ENCODE assay signal across 15 cellular contexts in the genomic region with DNA sequence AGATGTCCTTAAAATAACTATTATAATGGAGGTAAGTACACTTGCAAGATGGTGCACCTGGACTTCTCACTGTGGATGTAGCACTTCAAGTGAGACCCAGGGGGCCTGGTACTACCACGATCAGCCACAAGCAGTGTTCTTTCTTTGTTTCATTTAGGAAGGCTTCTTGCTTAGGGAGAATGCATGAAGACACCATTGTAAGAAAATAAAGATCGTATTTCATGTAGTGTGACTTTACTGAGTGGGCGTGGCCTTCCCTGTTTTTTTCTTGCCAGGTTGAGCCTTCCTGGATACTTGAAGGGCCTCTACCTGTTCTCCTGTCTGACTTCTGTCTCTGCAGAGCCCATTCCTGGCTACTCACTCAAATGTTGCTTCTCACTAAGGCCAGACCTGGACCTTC.
"Had no signal": no experiment of that assay in that cellular context is flagged by ENCODE, and none has a peak within 500 bp of the region (broad histone marks: within the 10 kb centered on the region; RNA-seq: fewer than 3 reads in every experiment).

No MANE protein-coding gene starts in this region.

- H3K36me3 ChIP-seq: cardiac muscle cell, heart left ventricle had no signal

- H3K4me3 ChIP-seq: cardiac muscle cell, heart left ventricle, testis had no signal

- H3K4me1 ChIP-seq: foreskin keratinocyte, heart left ventricle, testis had no signal

- DNase-seq: activated CD4-positive, alpha-beta T cell treated with anti-CD3 and anti-CD28 coated beads, Interleukin-2, amount 10 ng/mL, durations not matched to agents 24 days and 14 days; activated naive CD4-positive, alpha-beta T cell treated with anti-CD3 and anti-CD28 coated beads for 36 hours; activated T-cell treated with anti-CD3 and anti-CD28 coated beads for 4 hours; foreskin keratinocyte; heart left ventricle; stimulated activated CD4-positive, alpha-beta T cell treated with anti-CD3 and anti-CD28 coated beads, Interleukin-15, amount 100 ng/mL, for 24 hours; stimulated activated CD4-positive, alpha-beta T cell treated with anti-CD3 and anti-CD28 coated beads, Interleukin-4, amount 100 ng/mL, for 24 hours; stimulated activated naive CD8-positive, alpha-beta T cell treated with anti-CD3 and anti-CD28 coated beads, Interleukin-15, amount 100 ng/mL, for 72 hours; T1000; testis had no signal

- H3K27me3 ChIP-seq: cardiac muscle cell, foreskin keratinocyte, heart left ventricle, testis had no signal

- H3K9me3 ChIP-seq: testis had no signal

- H3K27ac ChIP-seq: cardiac muscle cell, foreskin keratinocyte, heart left ventricle, testis, VCaP had no signal

- FAIRE-seq: astrocyte, colon had no signal

- ATAC-seq: activated T-helper 17 cell treated with anti-CD3 and anti-CD28 coated beads, Interleukin-2, amount 50 U/mL, for 72 hours; foreskin keratinocyte; heart left ventricle; stimulated activated naive CD8-positive, alpha-beta T cell treated with anti-CD3 and anti-CD28 coated beads, Interleukin-15, amount 100 ng/mL, for 72 hours had no signal
